Comparison of ENCODE assay signal across 9 cellular contexts in genomic region chr1:222653178-222653827, GRCh38. TPM values are rescaled to one million over a fixed set of nuclear protein-coding genes. Genes with fewer than 3 reads are reported as not detected.
DNase-seq lines count a peak whose midpoint lies in the region; ATAC-seq and TF ChIP-seq lines count a peak whose summit lies in the region.
"Had no signal": no experiment of that assay in that cellular context is flagged by ENCODE, and none has a peak within 500 bp of the region (broad histone marks: within the 10 kb centered on the region; RNA-seq: fewer than 3 reads in every experiment).

No MANE protein-coding gene starts in this region.

- H3K4me1 ChIP-seq in CD4-positive, CD25-positive, alpha-beta regulatory T cell (ENCODE audit: control insufficient read depth, insufficient read depth, low read length, poor library complexity, severe bottlenecking) = peaks cover 18% of the 10 kb centered on the region
- H3K4me1 ChIP-seq in spleen (peaks cover 9 to 58% (median 24%) of the 10 kb centered on the region in 6 donors), gastrocnemius medialis (no peaks in the 10 kb centered on the region)

- TF ChIP-seq CTCF in spleen (IDR thresholded peaks at IDR 0.05 in 8 of 11, conservative IDR thresholded peaks at IDR 0.05 in 3 of 11) (no peak), gastrocnemius medialis (IDR thresholded peaks at IDR 0.05 in 4 of 5, conservative IDR thresholded peaks at IDR 0.05 in 1 of 5) (no peak)

- WGBS in spleen, 5 donors = 51 to 82% (median 65%) methylated on average over 2 of the region's 2 CpGs

- peak overlapping the region; percentile 90 to 96 (median 93) for H3K27ac Mint-ChIP-seq in CD4-positive, CD25-positive, alpha-beta regulatory T cell
- H3K27ac Mint-ChIP-seq in T-helper 2 cell treated with Interferon-gamma antibody and Interleukin-4, amounts not matched to agents 5 μg/mL and 100 μg/mL, for 36 hours = peak overlapping the region; percentile 87

- no peaks in the 10 kb centered on the region for H3K9me3 Mint-ChIP-seq in CD4-positive, CD25-positive, alpha-beta regulatory T cell
- H3K9me3 Mint-ChIP-seq in T-helper 2 cell treated with Interferon-gamma antibody and Interleukin-4, amounts not matched to agents 5 μg/mL and 100 μg/mL, for 36 hours = no peaks in the 10 kb centered on the region

- H3K9me3 ChIP-seq in CD4-positive, CD25-positive, alpha-beta regulatory T cell (ENCODE audit: control insufficient read depth in 2 of 2, low read length in 2 of 2) = no peaks in the 10 kb centered on the region
- H3K9me3 ChIP-seq in spleen (no peaks in the 10 kb centered on the region), gastrocnemius medialis (no peaks in the 10 kb centered on the region)

- in situ Hi-C loops in gastrocnemius medialis (cut with MboI; ENCODE audit: low sequenced_read_pairs in 4 of 4) = no loop called here

- intact Hi-C loops in spleen (cut with DNase I; ENCODE audit: low total_unique reads) = no loop called here
- intact Hi-C loops in gastrocnemius medialis (cut with DNase I; ENCODE audit: low total_unique reads) = no loop called here

- TF ChIP-seq POLR2A in spleen (IDR thresholded peaks at IDR 0.05) (no peak), gastrocnemius medialis (IDR thresholded peaks at IDR 0.05) (no peak)

- peak in 1 of 3 donors; percentile 53 for DNase-seq in CD4-positive, CD25-positive, alpha-beta regulatory T cell
- DNase-seq in T-helper 2 cell treated with Interferon-gamma antibody and Interleukin-4, amounts not matched to agents 5 μg/mL and 100 μg/mL, for 36 hours (ENCODE audit: low spot score) = peak; percentile 54
- DNase-seq in SW 1271 (lab: John Stamatoyannopoulos, UW) = no peak
- DNase-seq in spleen = no peak
- DNase-seq in left lobe of liver (ENCODE audit: low spot score) = no peak
- DNase-seq in gastrocnemius medialis = no peak
- DNase-seq: NK-92 treated with Interleukin-12 subunit alpha and Interleukin-12 subunit beta, amount 100 ng/mL, for 24 hours had no signal

- peaks cover 82% of the 10 kb centered on the region for H3K36me3 ChIP-seq in CD4-positive, CD25-positive, alpha-beta regulatory T cell (ENCODE audit: control insufficient read depth, insufficient read depth, low read length)
- H3K36me3 ChIP-seq in spleen (peaks cover 0 to 96% (median 79%) of the 10 kb centered on the region in 6 donors), gastrocnemius medialis (peaks cover 6 to 95% of the 10 kb centered on the region in 2 donors)

- peaks cover 39 to 57% (median 43%) of the 10 kb centered on the region in 4 donors for H3K4me1 Mint-ChIP-seq in CD4-positive, CD25-positive, alpha-beta regulatory T cell
- peaks cover 50% of the 10 kb centered on the region for H3K4me1 Mint-ChIP-seq in T-helper 2 cell treated with Interferon-gamma antibody and Interleukin-4, amounts not matched to agents 5 μg/mL and 100 μg/mL, for 36 hours (ENCODE audit: low read depth)

- ATAC-seq in CD4-positive, CD25-positive, alpha-beta regulatory T cell (ENCODE audit: low read depth in 2 of 2) = no peak
- ATAC-seq in GM19025 (IDR thresholded peaks at IDR 0.05; ENCODE audit: low read depth, unreplicated experiment) (peak; percentile 47), HG02973 (IDR thresholded peaks at IDR 0.05; ENCODE audit: unreplicated experiment) (peak; percentile 69), left lobe of liver (no peak), gastrocnemius medialis (no peak)

- H3K27ac ChIP-seq in CD4-positive, CD25-positive, alpha-beta regulatory T cell (ENCODE audit: insufficient read depth, low read length, poor library complexity, severe bottlenecking) = peak overlapping the region; percentile 91
- H3K27ac ChIP-seq in spleen = peak overlapping the region in 4 of 8 donors; percentile 41 to 86 (median 80)
- H3K27ac ChIP-seq in gastrocnemius medialis = no peak overlapping the region

- peak overlapping the region in 1 of 4 donors; percentile 57 for H3K4me3 Mint-ChIP-seq in CD4-positive, CD25-positive, alpha-beta regulatory T cell
- peak overlapping the region; percentile 67 for H3K4me3 Mint-ChIP-seq in T-helper 2 cell treated with Interferon-gamma antibody and Interleukin-4, amounts not matched to agents 5 μg/mL and 100 μg/mL, for 36 hours

- peaks cover 74% of the 10 kb centered on the region for H3K36me3 Mint-ChIP-seq in CD4-positive, CD25-positive, alpha-beta regulatory T cell
- peaks cover 80% of the 10 kb centered on the region for H3K36me3 Mint-ChIP-seq in T-helper 2 cell treated with Interferon-gamma antibody and Interleukin-4, amounts not matched to agents 5 μg/mL and 100 μg/mL, for 36 hours (ENCODE audit: low read depth)

- H3K27me3 ChIP-seq in CD4-positive, CD25-positive, alpha-beta regulatory T cell (ENCODE audit: control insufficient read depth, insufficient read depth, low read length) = no peaks in the 10 kb centered on the region
- H3K27me3 ChIP-seq in spleen (replicated peaks in 1 of 7) (no peaks in the 10 kb centered on the region), gastrocnemius medialis (no peaks in the 10 kb centered on the region)

- no peak overlapping the region for H3K4me3 ChIP-seq in CD4-positive, CD25-positive, alpha-beta regulatory T cell (ENCODE audit: low read depth, low read length)
- no peak overlapping the region for H3K4me3 ChIP-seq in spleen
- no peak overlapping the region for H3K4me3 ChIP-seq in gastrocnemius medialis

- H3K27me3 Mint-ChIP-seq in CD4-positive, CD25-positive, alpha-beta regulatory T cell = peaks cover 4% of the 10 kb centered on the region
- H3K27me3 Mint-ChIP-seq in T-helper 2 cell treated with Interferon-gamma antibody and Interleukin-4, amounts not matched to agents 5 μg/mL and 100 μg/mL, for 36 hours (ENCODE audit: low read depth) = no peaks in the 10 kb centered on the region

RNA-seq across cellular contexts. Expression of gene MIA3, which starts 35.4 kb away (rescaled TPM):
- 87.1 TPM for total RNA-seq in CD4-positive, CD25-positive, alpha-beta regulatory T cell
- 10 to 100 TPM; 48.5 to 60.3 (median 54.4) TPM for polyA plus RNA-seq in CD4-positive, CD25-positive, alpha-beta regulatory T cell
- 10 to 100 TPM; 41.6 to 68.8 (median 56.5) TPM for total RNA-seq in spleen
- polyA plus RNA-seq in spleen = 10 to 100 TPM; 25.4 to 31.8 (median 26.0) TPM
- total RNA-seq in left lobe of liver = 89.7 TPM
- 10 to 100 TPM; 24.1 to 75.3 (median 47.9) TPM for total RNA-seq in gastrocnemius medialis

RNA-seq across cellular contexts. Expression of gene AIDA, which starts 59.0 kb away (rescaled TPM):
- total RNA-seq in CD4-positive, CD25-positive, alpha-beta regulatory T cell = 54.1 TPM
- 10 to 100 TPM; 35.2 to 44.5 (median 38.6) TPM for polyA plus RNA-seq in CD4-positive, CD25-positive, alpha-beta regulatory T cell
- total RNA-seq in spleen (10 to 100 TPM; 42.7 to 57.8 (median 53.0) TPM), left lobe of liver (28.0 TPM), gastrocnemius medialis (10 to 100 TPM; 19.6 to 32.8 (median 25.8) TPM)
- polyA plus RNA-seq in spleen = 10 to 100 TPM; 33.0 to 50.3 (median 39.8) TPM

RNA-seq across cellular contexts. Expression of gene BROX, which starts 59.1 kb away (rescaled TPM):
- total RNA-seq in CD4-positive, CD25-positive, alpha-beta regulatory T cell = 72.0 TPM
- polyA plus RNA-seq in CD4-positive, CD25-positive, alpha-beta regulatory T cell = 10 to 100 TPM; 20.7 to 24.7 (median 22.5) TPM
- total RNA-seq in spleen = 10 to 100 TPM; 35.5 to 76.6 (median 57.5) TPM
- 10 to 100 TPM; 18.5 to 24.6 (median 20.6) TPM for polyA plus RNA-seq in spleen
- total RNA-seq in left lobe of liver = 12.8 TPM
- total RNA-seq in gastrocnemius medialis = 10 to 100 TPM; 40.7 to 80.2 (median 51.4) TPM

Comparison
In these comparisons a context has a peak if more than half of its experiments do, and no peak if none do; other contexts are left out.
1. ATAC-seq: peak in GM19025 (single experiment) and HG02973 (single experiment); none in CD4-positive, CD25-positive, alpha-beta regulatory T cell (0 of 2), left lobe of liver (single experiment) and gastrocnemius medialis (0 of 2).